In genomic region chr19:15418588-15419412, GRCh38 we compare ENCODE assay signal across 1 cellular context.
TF ChIP-seq lines count a peak whose summit lies in the region.

Gene AKAP8L, minus strand, starts transcription at chr19:15418988. Its CDS starts 65 bp downstream, at chr19:15418923.

TF ChIP-seq in HepG2, 621 proteins besides CTCF, POLR2A, EP300 and RAD21 (continued from another document and continues in another):
- TF ChIP-seq TCF7 (IDR thresholded peaks at IDR 0.05; ENCODE audit: low read depth), result no peak
- TF ChIP-seq ZNF564 (CRISPR knock-in tag; IDR thresholded peaks at IDR 0.05), result peak; percentile 49; the same call in 1 of the 2 replicates
- peak; percentile 89 for TF ChIP-seq THAP11 (CRISPR knock-in tag; IDR thresholded peaks at IDR 0.05)
- TF ChIP-seq PPARG (CRISPR knock-in tag; conservative IDR thresholded peaks at IDR 0.05), result no peak
- TF ChIP-seq MIER2 (CRISPR knock-in tag; IDR thresholded peaks at IDR 0.05), result no peak
- TF ChIP-seq PITX1 (CRISPR knock-in tag; IDR thresholded peaks at IDR 0.05), result no peak; the same call in 1 of the 2 replicates
- TF ChIP-seq FOSL1 (CRISPR knock-in tag; IDR thresholded peaks at IDR 0.05; ENCODE audit: borderline replicate concordance), result no peak
- no peak for TF ChIP-seq CCAR2 (optimal IDR thresholded peaks at IDR 0.05; ENCODE audit: low read depth, low read length)
- TF ChIP-seq MAFK (conservative IDR thresholded peaks at IDR 0.05 in 1 of 2, IDR thresholded peaks at IDR 0.05 in 1 of 2; ENCODE audit: low read length in 2 of 2), result no peak
- peak; percentile 42; the same call in 1 of the 2 replicates for TF ChIP-seq NCOR1 (IDR thresholded peaks at IDR 0.05; ENCODE audit: borderline replicate concordance, low read length)
- no peak for TF ChIP-seq ZKSCAN1 (IDR thresholded peaks at IDR 0.05; ENCODE audit: low read length)
- TF ChIP-seq HNRNPH1 (optimal IDR thresholded peaks at IDR 0.05; ENCODE audit: low read depth, low read length), result no peak
- peak; percentile 97 for TF ChIP-seq ARID4A (CRISPR knock-in tag; IDR thresholded peaks at IDR 0.05; ENCODE audit: borderline replicate concordance)
- peak; percentile 45; the same call in 1 of the 2 replicates for TF ChIP-seq ZNF503 (CRISPR knock-in tag; IDR thresholded peaks at IDR 0.05)
- no peak; the same call in 1 of the 2 replicates for TF ChIP-seq DZIP1 (CRISPR knock-in tag; IDR thresholded peaks at IDR 0.05)
- no peak for TF ChIP-seq MXD4 (CRISPR knock-in tag; IDR thresholded peaks at IDR 0.05)
- no peak for TF ChIP-seq HNF4A (CRISPR knock-in tag; IDR thresholded peaks at IDR 0.05)
- TF ChIP-seq LCORL (IDR thresholded peaks at IDR 0.05), result no peak
- peak; percentile 63; the same call in 1 of the 2 replicates for TF ChIP-seq LCORL (CRISPR knock-in tag; IDR thresholded peaks at IDR 0.05)
- no peak; the same call in none of the 2 replicates for TF ChIP-seq ZNF747 (CRISPR knock-in tag; IDR thresholded peaks at IDR 0.05; ENCODE audit: borderline replicate concordance)
- TF ChIP-seq NFYC (CRISPR knock-in tag; IDR thresholded peaks at IDR 0.05), result peak; percentile 100
- peak; percentile 49; the same call in 1 of the 2 replicates for TF ChIP-seq ELF1 (CRISPR knock-in tag; IDR thresholded peaks at IDR 0.05)
- TF ChIP-seq UBTF (CRISPR knock-in tag; IDR thresholded peaks at IDR 0.05), result peak; percentile 70
- TF ChIP-seq RCOR2 (CRISPR knock-in tag; IDR thresholded peaks at IDR 0.05), result no peak
- TF ChIP-seq SRSF9 (IDR thresholded peaks at IDR 0.05; ENCODE audit: borderline replicate concordance, insufficient read depth, low read depth, low read length, poor library complexity, severe bottlenecking), result no peak
- TF ChIP-seq ZNF235 (CRISPR knock-in tag; IDR thresholded peaks at IDR 0.05; ENCODE audit: borderline replicate concordance), result peak; percentile 80; the same call in 1 of the 2 replicates
- peak; percentile 70; the same call in 1 of the 2 replicates for TF ChIP-seq ZNF430 (CRISPR knock-in tag; IDR thresholded peaks at IDR 0.05)
- TF ChIP-seq FOXO1 (CRISPR knock-in tag; IDR thresholded peaks at IDR 0.05), result no peak
- no peak for TF ChIP-seq RNF219 (CRISPR knock-in tag; IDR thresholded peaks at IDR 0.05)
- TF ChIP-seq ZNF253 (CRISPR knock-in tag; IDR thresholded peaks at IDR 0.05; ENCODE audit: borderline replicate concordance), result 0 out of 2 replicates have a peak, but pooled peaks have one; percentile 61
- TF ChIP-seq PHB2 (IDR thresholded peaks at IDR 0.05; ENCODE audit: partially characterized antibody), result no peak
- TF ChIP-seq ARNT (IDR thresholded peaks at IDR 0.05), result no peak
- no peak; the same call in 1 of the 2 replicates for TF ChIP-seq MXD1 (CRISPR knock-in tag; IDR thresholded peaks at IDR 0.05)
- no peak for TF ChIP-seq IKZF1 (IDR thresholded peaks at IDR 0.05)
- TF ChIP-seq REL (CRISPR knock-in tag; conservative IDR thresholded peaks at IDR 0.05), result no peak
- no peak for TF ChIP-seq PRDM4 (CRISPR knock-in tag; IDR thresholded peaks at IDR 0.05; ENCODE audit: borderline replicate concordance)
- no peak for TF ChIP-seq KDM1A (CRISPR knock-in tag; IDR thresholded peaks at IDR 0.05)
- no peak for TF ChIP-seq ZNF629 (CRISPR knock-in tag; conservative IDR thresholded peaks at IDR 0.05)
- no peak for TF ChIP-seq CSRNP2 (CRISPR knock-in tag; conservative IDR thresholded peaks at IDR 0.05; ENCODE audit: low read depth)
- no peak for TF ChIP-seq FOXP1 (IDR thresholded peaks at IDR 0.05)
- TF ChIP-seq FOXP1 (CRISPR knock-in tag; IDR thresholded peaks at IDR 0.05), result no peak
- TF ChIP-seq ARID2 (CRISPR knock-in tag; IDR thresholded peaks at IDR 0.05; ENCODE audit: borderline replicate concordance), result no peak; the same call in 1 of the 2 replicates
- TF ChIP-seq ZNF180 (CRISPR knock-in tag; IDR thresholded peaks at IDR 0.05; ENCODE audit: borderline replicate concordance, low read depth), result no peak
- TF ChIP-seq ZNF775 (CRISPR knock-in tag; IDR thresholded peaks at IDR 0.05; ENCODE audit: borderline replicate concordance), result 0 out of 2 replicates have a peak, but pooled peaks have one; percentile 26
- no peak; the same call in 1 of the 2 replicates for TF ChIP-seq PCBP1 (IDR thresholded peaks at IDR 0.05; ENCODE audit: borderline replicate concordance, low read depth, low read length)
- peak; percentile 88; the same call in 1 of the 2 replicates for TF ChIP-seq SALL2 (CRISPR knock-in tag; IDR thresholded peaks at IDR 0.05)
- 0 out of 2 replicates have a peak, but pooled peaks have one; percentile 64 for TF ChIP-seq SRY (CRISPR knock-in tag; IDR thresholded peaks at IDR 0.05)
- TF ChIP-seq ZNF510 (CRISPR knock-in tag; IDR thresholded peaks at IDR 0.05; ENCODE audit: low read depth), result peak; percentile 83; the same call in 1 of the 2 replicates
- TF ChIP-seq KLF13 (CRISPR knock-in tag; IDR thresholded peaks at IDR 0.05), result no peak; the same call in 1 of the 2 replicates
- TF ChIP-seq HNRNPL (IDR thresholded peaks at IDR 0.05; ENCODE audit: low read depth, low read length), result peak; percentile 83; the same call in 1 of the 2 replicates
- TF ChIP-seq FOSL2 (CRISPR knock-in tag; IDR thresholded peaks at IDR 0.05), result no peak; the same call in 1 of the 2 replicates
